ENCODE assay signal across 1 cellular context in genomic region chr20:63707558-63708300, GRCh38.
TF ChIP-seq lines count a peak whose summit lies in the region.

TSS of gene ARFRP1 (minus strand) at chr20:63707976. CDS start at chr20:63707091, 885 bp downstream.
TSS of gene ZGPAT (plus strand) at chr20:63708039. CDS start at chr20:63708581, 542 bp downstream.

TF ChIP-seq in HepG2, 621 proteins besides CTCF, POLR2A, EP300 and RAD21 (continued from another document and continues in another):
- peak; percentile 70; the same call in 1 of the 2 replicates for TF ChIP-seq ZNF337 (CRISPR knock-in tag; IDR thresholded peaks at IDR 0.05; ENCODE audit: borderline replicate concordance, low read depth)
- TF ChIP-seq ZKSCAN1 (IDR thresholded peaks at IDR 0.05; ENCODE audit: low read length), result peak; percentile 14; the same call in 1 of the 2 replicates
- peak; percentile 39; the same call in 1 of the 2 replicates for TF ChIP-seq FOXP4 (CRISPR knock-in tag; IDR thresholded peaks at IDR 0.05)
- peak; percentile 88; the same call in 1 of the 2 replicates for TF ChIP-seq RFXANK (CRISPR knock-in tag; IDR thresholded peaks at IDR 0.05)
- TF ChIP-seq ZNF713 (CRISPR knock-in tag; IDR thresholded peaks at IDR 0.05), result 0 out of 2 replicates have a peak, but pooled peaks have one; percentile 62
- TF ChIP-seq TERF1 (CRISPR knock-in tag; IDR thresholded peaks at IDR 0.05), result peak; percentile 51; the same call in 1 of the 2 replicates
- TF ChIP-seq ZBTB37 (CRISPR knock-in tag; IDR thresholded peaks at IDR 0.05), result no peak
- peak; percentile 87 for TF ChIP-seq FOXM1 (CRISPR knock-in tag; IDR thresholded peaks at IDR 0.05)
- peak; percentile 97 for TF ChIP-seq BRD4 (CRISPR knock-in tag; IDR thresholded peaks at IDR 0.05)
- TF ChIP-seq ZFP37 (CRISPR knock-in tag; IDR thresholded peaks at IDR 0.05; ENCODE audit: borderline replicate concordance), result no peak
- TF ChIP-seq ZNF431 (CRISPR knock-in tag; IDR thresholded peaks at IDR 0.05; ENCODE audit: borderline replicate concordance, low read depth), result peak; percentile 94
- TF ChIP-seq GATAD2A (CRISPR knock-in tag; IDR thresholded peaks at IDR 0.05), result no peak
- TF ChIP-seq ZBTB2 (CRISPR knock-in tag; IDR thresholded peaks at IDR 0.05; ENCODE audit: low read depth), result peak; percentile 98
- TF ChIP-seq ZNF512B (CRISPR knock-in tag; IDR thresholded peaks at IDR 0.05; ENCODE audit: borderline replicate concordance), result peak; percentile 55; the same call in 1 of the 2 replicates
- TF ChIP-seq EED (CRISPR knock-in tag; IDR thresholded peaks at IDR 0.05), result peak; percentile 61
- TF ChIP-seq KDM1A (CRISPR knock-in tag; IDR thresholded peaks at IDR 0.05), result peak; percentile 81; the same call in 1 of the 2 replicates
- TF ChIP-seq ZHX2 (IDR thresholded peaks at IDR 0.05; ENCODE audit: low read depth), result peak; percentile 86
- peak; percentile 97 for TF ChIP-seq ZHX2 (CRISPR knock-in tag; IDR thresholded peaks at IDR 0.05; ENCODE audit: borderline replicate concordance)
- no peak; the same call in none of the 2 replicates for TF ChIP-seq MAZ (IDR thresholded peaks at IDR 0.05; ENCODE audit: borderline replicate concordance, low read depth, low read length)
- peak; percentile 99 for TF ChIP-seq MAZ (CRISPR knock-in tag; IDR thresholded peaks at IDR 0.05; ENCODE audit: low read depth)
- TF ChIP-seq NPAS2 (CRISPR knock-in tag; IDR thresholded peaks at IDR 0.05; ENCODE audit: borderline replicate concordance), result no peak
- peak; percentile 29 for TF ChIP-seq STAG1 (CRISPR knock-in tag; IDR thresholded peaks at IDR 0.05)
- TF ChIP-seq CREB3 (CRISPR knock-in tag; IDR thresholded peaks at IDR 0.05), result 0 out of 2 replicates have a peak, but pooled peaks have one; percentile 53
- peak; percentile 91; the same call in 1 of the 2 replicates for TF ChIP-seq KLF13 (CRISPR knock-in tag; IDR thresholded peaks at IDR 0.05)
- TF ChIP-seq BRCA1 (CRISPR knock-in tag; IDR thresholded peaks at IDR 0.05), result peak; percentile 96
- peak; percentile 74; the same call in 1 of the 2 replicates for TF ChIP-seq IRF9 (CRISPR knock-in tag; IDR thresholded peaks at IDR 0.05; ENCODE audit: borderline replicate concordance)
- TF ChIP-seq ZGPAT (CRISPR knock-in tag; IDR thresholded peaks at IDR 0.05), result peak; percentile 95; the same call in 1 of the 2 replicates
- no peak for TF ChIP-seq ZNF570 (CRISPR knock-in tag; IDR thresholded peaks at IDR 0.05; ENCODE audit: borderline replicate concordance)
- TF ChIP-seq BORCS8-MEF2B (CRISPR knock-in tag; IDR thresholded peaks at IDR 0.05), result peak; percentile 95
- TF ChIP-seq ZNF598 (CRISPR knock-in tag; IDR thresholded peaks at IDR 0.05; ENCODE audit: borderline replicate concordance), result no peak
- peak; percentile 81 for TF ChIP-seq ZNF281 (CRISPR knock-in tag; IDR thresholded peaks at IDR 0.05; ENCODE audit: borderline replicate concordance)
